In genomic region chr3:26964313-26964712, GRCh38 we compare ENCODE assay signal across 15 cellular contexts.
DNase-seq lines count a peak whose midpoint lies in the region; ATAC-seq lines count a peak whose summit lies in the region.
"Had no signal": no experiment of that assay in that cellular context is flagged by ENCODE, and none has a peak within 500 bp of the region (broad histone marks: within the 10 kb centered on the region; RNA-seq: fewer than 3 reads in every experiment).

No MANE protein-coding gene starts in this region.

- DNase-seq in NCI-H82 (lab: John Stamatoyannopoulos, UW) (peak; percentile 31), NCI-H82 treated with DMSO at 0.1 percent for 48 hours (lab: John Stamatoyannopoulos, UW; ENCODE audit: unreplicated experiment) (no peak), left lobe of liver (ENCODE audit: low spot score) (no peak), myocyte (ENCODE audit: low read depth) (peak; percentile 0), pons (ENCODE audit: low spot score) (no peak), GM19240 (ENCODE audit: insufficient read length, low spot score) (no peak)
- DNase-seq: AML-193; Caco-2; Calu3; CD4-positive, alpha-beta T cell; CD8-positive, alpha-beta T cell; DMS79 treated with DMSO at 0.1 percent for 48 hours; GF-D8 had no signal

- ATAC-seq in left lobe of liver = peak; percentile 22
- no peak for ATAC-seq in HG03159 (IDR thresholded peaks at IDR 0.05; ENCODE audit: unreplicated experiment)
- ATAC-seq: A549; CD8-positive, alpha-beta T cell had no signal

Comparison
In these comparisons a context has a peak if more than half of its experiments do, and no peak if none do; other contexts are left out.
1. DNase-seq: peak in NCI-H82 (single experiment) and myocyte (single experiment); none in NCI-H82 treated with DMSO at 0.1 percent for 48 hours (single experiment), left lobe of liver (single experiment), pons (single experiment) and GM19240 (single experiment).